ENCODE assay signal across 8 cellular contexts in the genomic region with DNA sequence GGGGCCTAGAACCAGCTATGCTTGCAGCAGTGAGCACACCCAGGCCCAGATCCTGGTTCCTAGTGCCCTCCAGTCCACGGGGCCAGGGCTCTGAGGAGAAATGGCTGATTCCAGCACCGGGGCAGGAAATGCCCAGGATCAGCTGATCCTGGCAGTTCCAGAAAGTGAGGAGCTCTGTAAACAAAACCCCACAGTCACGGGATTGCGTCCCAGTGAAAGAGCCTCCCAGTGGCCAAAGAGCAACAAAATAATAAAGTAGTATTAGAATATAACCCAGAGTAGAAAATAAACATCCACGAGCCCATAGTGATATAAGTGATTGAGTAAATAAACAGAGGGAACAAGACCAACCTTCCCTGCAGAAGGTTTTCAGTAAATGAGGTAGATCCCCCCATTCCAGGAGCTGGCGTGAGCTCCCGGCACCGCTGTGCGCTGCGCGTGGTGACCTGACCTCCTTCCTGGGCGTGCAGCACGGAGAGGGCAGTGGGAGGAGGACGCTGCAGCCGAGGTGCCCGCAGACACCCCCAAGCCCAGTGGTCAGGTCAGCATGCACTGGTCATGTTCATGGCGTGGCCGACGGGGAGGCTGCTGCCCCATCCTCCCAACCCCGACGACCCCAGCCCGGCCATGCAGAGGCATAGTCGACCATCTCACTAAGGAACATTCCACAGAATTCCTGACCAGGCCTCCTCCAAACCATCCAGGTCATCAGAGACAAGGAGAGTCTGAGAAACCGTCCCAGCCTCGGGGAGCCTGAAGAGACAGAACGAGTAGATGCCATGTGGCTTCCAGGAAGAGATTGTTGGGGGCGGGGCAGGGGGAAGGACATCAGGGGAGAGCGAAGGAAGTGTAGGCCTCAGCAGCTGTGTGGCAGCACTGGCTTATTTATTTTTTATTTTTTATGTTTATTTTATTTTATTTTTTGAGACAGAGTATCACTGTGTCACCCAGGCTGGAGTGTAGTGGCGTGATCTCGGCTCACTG. TPM values are rescaled to one million over a fixed set of nuclear protein-coding genes. Genes with fewer than 3 reads are reported as not detected.
DNase-seq lines count a peak whose midpoint lies in the region; ATAC-seq and TF ChIP-seq lines count a peak whose summit lies in the region.

No MANE protein-coding gene starts in this region.

- ATAC-seq in right lobe of liver (peak; percentile 90 to 94 (median 93)), HG03354 (IDR thresholded peaks at IDR 0.05; ENCODE audit: poor library complexity, severe bottlenecking, unreplicated experiment) (no peak), GM21825 (IDR thresholded peaks at IDR 0.05; ENCODE audit: unreplicated experiment) (no peak), GM18858 (IDR thresholded peaks at IDR 0.05; ENCODE audit: unreplicated experiment) (no peak)

- 48% methylated on average over 12 of the region's 30 CpGs for WGBS in right lobe of liver (ENCODE audit: insufficient coverage, low coverage, low lambda C conversion rate, missing lambda C conversion rate)
- WGBS in testis, 2 donors, result 52 to 56% methylated on average over 22 to 30 of the region's 30 CpGs

- intact Hi-C loops in right lobe of liver (cut with DNase I), result no loop called here
- intact Hi-C loops in testis (cut with DNase I; ENCODE audit: low total_unique reads), result no loop called here

- peaks cover 0 to 11% (median 8%) of the 10 kb centered on the region in 4 donors for H3K4me1 ChIP-seq in right lobe of liver
- H3K4me1 ChIP-seq in testis, result peaks cover 18% of the 10 kb centered on the region

- H3K36me3 ChIP-seq in right lobe of liver (no peaks in the 10 kb centered on the region), testis (ENCODE audit: low read depth, missing control alignments) (no peaks in the 10 kb centered on the region)

- no peak for DNase-seq in coronary artery (ENCODE audit: low spot score)
- peak; percentile 77 to 91 (median 86) for DNase-seq in right lobe of liver
- DNase-seq in testis, result peak; percentile 81
- no peak for DNase-seq in SHP77 treated with DMSO at 0.1 percent for 48 hours (lab: John Stamatoyannopoulos, UW)

- H3K4me3 ChIP-seq in coronary artery (peak overlapping the region; percentile 67), right lobe of liver (peak overlapping the region in 2 of 3 donors; percentile 32 to 52), testis (no peak overlapping the region)

- TF ChIP-seq POLR2A in right lobe of liver (IDR thresholded peaks at IDR 0.05), result peak; percentile 78
- TF ChIP-seq POLR2A in testis (IDR thresholded peaks at IDR 0.05), result no peak

- H3K27me3 ChIP-seq in right lobe of liver, result no peaks in the 10 kb centered on the region
- no peaks in the 10 kb centered on the region for H3K27me3 ChIP-seq in testis

- H3K27ac ChIP-seq in coronary artery (peak overlapping the region; percentile 76 to 88), right lobe of liver (peak overlapping the region; percentile 79 to 84 (median 79)), testis (peak overlapping the region; percentile 66 to 90)

- no peaks in the 10 kb centered on the region for H3K9me3 ChIP-seq in right lobe of liver
- no peaks in the 10 kb centered on the region for H3K9me3 ChIP-seq in testis

- TF ChIP-seq CTCF in LNCAP (IDR thresholded peaks at IDR 0.05) (peak; percentile 47; the same call in 1 of the 2 replicates), coronary artery (IDR thresholded peaks at IDR 0.05) (no peak), right lobe of liver (IDR thresholded peaks at IDR 0.05) (peak; percentile 19 to 42 (median 31)), testis (IDR thresholded peaks at IDR 0.05) (peak in 2 of 3 experiments; percentile 21 to 32)

RNA-seq across cellular contexts. Expression of a gene that starts 19.9 kb away (rescaled TPM):
- total RNA-seq in right lobe of liver (10 to 100 TPM in 4 of 6 experiments, 1 to 10 TPM in 2; 8.4 to 21.9 (median 11.4) TPM), testis (100 to 1,000 TPM; 107 to 160 TPM)
- 116 TPM for polyA plus RNA-seq in testis (ENCODE audit: insufficient read depth, low read depth, low replicate concordance)

RNA-seq across cellular contexts. Expression of a gene that starts 28.2 kb away (rescaled TPM):
- total RNA-seq in right lobe of liver (1 to 10 TPM in 1 of 6 experiments, under 1 TPM in 4, not detected in 1; 0.09 to 1.0 (median 0.28) TPM), testis (1 to 10 TPM; 1.9 to 2.9 TPM)
- 1.6 TPM for polyA plus RNA-seq in testis (ENCODE audit: insufficient read depth, low read depth, low replicate concordance)

RNA-seq across cellular contexts. Expression of a gene that starts 37.1 kb away (rescaled TPM):
- total RNA-seq in right lobe of liver (100 to 1,000 TPM in 2 of 6 experiments, 10 to 100 TPM in 4; 66.4 to 135 (median 76.2) TPM), testis (100 to 1,000 TPM; 210 to 264 TPM)
- 211 TPM for polyA plus RNA-seq in testis (ENCODE audit: insufficient read depth, low read depth, low replicate concordance)

RNA-seq across cellular contexts. Expression of a gene that starts 55.2 kb away (rescaled TPM):
- total RNA-seq in right lobe of liver, result 100 to 1,000 TPM in 2 of 6 experiments, 10 to 100 TPM in 4; 48.2 to 133 (median 66.3) TPM
- total RNA-seq in testis, result 10 to 100 TPM; 39.3 to 43.8 TPM
- 35.5 TPM for polyA plus RNA-seq in testis (ENCODE audit: insufficient read depth, low read depth, low replicate concordance)

Comparison
In these comparisons a context has a peak if more than half of its experiments do, and no peak if none do; other contexts are left out.
1. DNase-seq: peak in right lobe of liver (3 of 3) and testis (single experiment); none in coronary artery (single experiment) and SHP77 treated with DMSO at 0.1 percent for 48 hours (single experiment).
2. H3K4me3 ChIP-seq: peak in coronary artery (single experiment) and right lobe of liver (2 of 3); none in testis (0 of 2).
3. ATAC-seq: peak in right lobe of liver (4 of 4); none in HG03354 (single experiment), GM21825 (single experiment) and GM18858 (single experiment).
4. RNA of a gene that starts 19.9 kb away (total RNA-seq): 107 to 160 TPM in testis; 8.4 to 21.9 TPM in right lobe of liver; every median in the first group is over 4 times any median in the second.
5. Peak in every context shown above with its lines, with median percentiles within 50 percentile points of each other: H3K27ac ChIP-seq.